ENCODE assay signal across 8 cellular contexts in genomic region chr11:68099474-68100405, GRCh38. TPM values are rescaled to one million over a fixed set of nuclear protein-coding genes. Genes with fewer than 3 reads are reported as not detected.
DNase-seq lines count a peak whose midpoint lies in the region; FAIRE-seq and TF ChIP-seq lines count a peak whose summit lies in the region.

No MANE protein-coding gene starts in this region.

- no peaks in the 10 kb centered on the region for H3K36me3 Mint-ChIP-seq in activated CD4-positive, alpha-beta memory T cell treated with anti-CD3 and anti-CD28 coated beads for 36 hours
- no peaks in the 10 kb centered on the region for H3K36me3 Mint-ChIP-seq in activated CD4-positive, alpha-beta memory T cell treated with anti-CD3 and anti-CD28 coated beads, Interleukin-2, amount 10 ng/mL, durations not matched to agents 7 days and 5 days (ENCODE audit: low read depth)

- no peaks in the 10 kb centered on the region for H3K27me3 ChIP-seq in prostate gland (replicated peaks; ENCODE audit: insufficient read depth)

- TF ChIP-seq POLR2A in prostate gland (IDR thresholded peaks at IDR 0.05): no peak

- no peak for FAIRE-seq in RCC 7860 (lab: Jason Lieb, UNC)

- H3K27ac Mint-ChIP-seq in activated CD4-positive, alpha-beta memory T cell treated with anti-CD3 and anti-CD28 coated beads for 36 hours: no peak overlapping the region
- no peak overlapping the region for H3K27ac Mint-ChIP-seq in activated CD4-positive, alpha-beta memory T cell treated with anti-CD3 and anti-CD28 coated beads, Interleukin-2, amount 10 ng/mL, durations not matched to agents 7 days and 5 days

- H3K9me3 Mint-ChIP-seq in activated CD4-positive, alpha-beta memory T cell treated with anti-CD3 and anti-CD28 coated beads for 36 hours: no peaks in the 10 kb centered on the region
- H3K9me3 Mint-ChIP-seq in activated CD4-positive, alpha-beta memory T cell treated with anti-CD3 and anti-CD28 coated beads, Interleukin-2, amount 10 ng/mL, durations not matched to agents 7 days and 5 days: no peaks in the 10 kb centered on the region

- no peak overlapping the region for H3K4me3 Mint-ChIP-seq in activated CD4-positive, alpha-beta memory T cell treated with anti-CD3 and anti-CD28 coated beads for 36 hours
- no peak overlapping the region for H3K4me3 Mint-ChIP-seq in activated CD4-positive, alpha-beta memory T cell treated with anti-CD3 and anti-CD28 coated beads, Interleukin-2, amount 10 ng/mL, durations not matched to agents 7 days and 5 days

- H3K9me3 ChIP-seq in prostate gland: no peaks in the 10 kb centered on the region

- POLR2A ChIA-PET in activated CD4-positive, alpha-beta memory T cell treated with anti-CD3 and anti-CD28 coated beads for 36 hours (lab: Charles Lee): no interaction called here
- POLR2A ChIA-PET in activated CD4-positive, alpha-beta memory T cell treated with anti-CD3 and anti-CD28 coated beads, Interleukin-2, amount 10 ng/mL, durations not matched to agents 7 days and 5 days (lab: Charles Lee): interaction anchor here (0.7 to 1.6 kb wide), 2 partner anchors 11 to 47 kb away, joined by 3 to 6 read pairs; no protein-coding TSS in a partner anchor

- CTCF ChIA-PET in activated CD4-positive, alpha-beta memory T cell treated with anti-CD3 and anti-CD28 coated beads for 36 hours (lab: Charles Lee): no interaction called here
- CTCF ChIA-PET in activated CD4-positive, alpha-beta memory T cell treated with anti-CD3 and anti-CD28 coated beads, Interleukin-2, amount 10 ng/mL, durations not matched to agents 7 days and 5 days (lab: Charles Lee): no interaction called here

- peak; percentile 31 for DNase-seq in activated CD4-positive, alpha-beta memory T cell treated with anti-CD3 and anti-CD28 coated beads for 36 hours
- DNase-seq in activated CD4-positive, alpha-beta memory T cell treated with anti-CD3 and anti-CD28 coated beads, Interleukin-2, amount 10 ng/mL, durations not matched to agents 7 days and 5 days: no peak
- DNase-seq in RPMI7951 (ENCODE audit: low read depth): peak; percentile 58
- DNase-seq in dermis blood vessel endothelial cell: peak; percentile 86
- peak; percentile 64 for DNase-seq in prostate gland (ENCODE audit: low spot score)
- no peak for DNase-seq in RCC 7860 (ENCODE audit: low spot score)
- no peak for DNase-seq in mucosa of gallbladder (ENCODE audit: low spot score)
- DNase-seq in cerebellar nuclear complex (lab: John Stamatoyannopoulos, UW): no peak

- peak overlapping the region; percentile 81 to 87 for H3K27ac ChIP-seq in prostate gland

- peaks cover 3% of the 10 kb centered on the region for H3K4me1 ChIP-seq in prostate gland (replicated peaks)

- H3K4me3 ChIP-seq in prostate gland: peak overlapping the region in 1 of 2 donors; percentile 13

- no peak for TF ChIP-seq CTCF in prostate gland (IDR thresholded peaks at IDR 0.05)

- intact Hi-C loops in activated CD4-positive, alpha-beta memory T cell treated with anti-CD3 and anti-CD28 coated beads for 36 hours (cut with micrococcal nuclease): no loop called here
- intact Hi-C loops in prostate gland (cut with DNase I): no loop called here

- H3K27me3 Mint-ChIP-seq in activated CD4-positive, alpha-beta memory T cell treated with anti-CD3 and anti-CD28 coated beads for 36 hours: no peaks in the 10 kb centered on the region
- H3K27me3 Mint-ChIP-seq in activated CD4-positive, alpha-beta memory T cell treated with anti-CD3 and anti-CD28 coated beads, Interleukin-2, amount 10 ng/mL, durations not matched to agents 7 days and 5 days: no peaks in the 10 kb centered on the region

- H3K36me3 ChIP-seq in prostate gland: no peaks in the 10 kb centered on the region

- 32% methylated on average over 12 of the region's 12 CpGs for WGBS in prostate gland

- peaks cover 12% of the 10 kb centered on the region for H3K4me1 Mint-ChIP-seq in activated CD4-positive, alpha-beta memory T cell treated with anti-CD3 and anti-CD28 coated beads for 36 hours (ENCODE audit: low read depth)
- H3K4me1 Mint-ChIP-seq in activated CD4-positive, alpha-beta memory T cell treated with anti-CD3 and anti-CD28 coated beads, Interleukin-2, amount 10 ng/mL, durations not matched to agents 7 days and 5 days: peaks cover 3% of the 10 kb centered on the region

RNA-seq across cellular contexts. Expression of gene CHKA, which starts 21.4 kb away (rescaled TPM):
- total RNA-seq in activated CD4-positive, alpha-beta memory T cell treated with anti-CD3 and anti-CD28 coated beads for 36 hours: 1 to 10 TPM; 6.1 to 6.6 TPM
- 1 to 10 TPM; 3.0 to 3.1 TPM for total RNA-seq in activated CD4-positive, alpha-beta memory T cell treated with anti-CD3 and anti-CD28 coated beads, Interleukin-2, amount 10 ng/mL, durations not matched to agents 7 days and 5 days
- 16.2 and 18.7 TPM in 2 replicates for total RNA-seq in RPMI7951 (2014; rRNA removed; shearing (Covaris generic))
- 32.8 and 38.4 TPM in 2 replicates for total RNA-seq in dermis blood vessel endothelial cell
- 10 to 100 TPM; 88.6 to 93.4 TPM for total RNA-seq in prostate gland
- total RNA-seq in mucosa of gallbladder: 61.4 TPM

Comparison
In these comparisons a context has a peak if more than half of its experiments do, and no peak if none do; other contexts are left out.
1. DNase-seq: peak in activated CD4-positive, alpha-beta memory T cell treated with anti-CD3 and anti-CD28 coated beads for 36 hours (single experiment), RPMI7951 (single experiment), dermis blood vessel endothelial cell (single experiment) and prostate gland (single experiment); none in activated CD4-positive, alpha-beta memory T cell treated with anti-CD3 and anti-CD28 coated beads, Interleukin-2, amount 10 ng/mL, durations not matched to agents 7 days and 5 days (single experiment), RCC 7860 (single experiment), mucosa of gallbladder (single experiment) and cerebellar nuclear complex (0 of 2).